7 cellular contexts compared by ENCODE assay signal in genomic region chr9:35657327-35658143, GRCh38. TPM values are rescaled to one million over a fixed set of nuclear protein-coding genes. Genes with fewer than 3 reads are reported as not detected.
DNase-seq lines count a peak whose midpoint lies in the region; ATAC-seq and TF ChIP-seq lines count a peak whose summit lies in the region.

Gene RMRP, minus strand, starts transcription at chr9:35658019.

- no peaks in the 10 kb centered on the region for H3K9me3 ChIP-seq in hepatocyte (ENCODE audit: low read depth)

- TF ChIP-seq CTCF in hepatocyte (IDR thresholded peaks at IDR 0.05; ENCODE audit: poor library complexity) = no peak

- no peaks in the 10 kb centered on the region for H3K9me2 ChIP-seq in hepatocyte (replicated peaks; ENCODE audit: insufficient read depth)

- peak within 1 kb of the TSS; percentile 50 for H3K4me3 ChIP-seq in hepatocyte

- peaks cover 6% of the 10 kb centered on the region for H3K4me1 ChIP-seq in hepatocyte (ENCODE audit: insufficient read depth)

- 2% methylated on average over 52 of the region's 52 CpGs for WGBS in hepatocyte (ENCODE audit: low lambda C conversion rate, missing lambda C conversion rate)

- peaks cover 11% of the 10 kb centered on the region for H3K79me2 ChIP-seq in hepatocyte

- ATAC-seq in GM18502 (IDR thresholded peaks at IDR 0.05; ENCODE audit: poor library complexity, unreplicated experiment) = peak; percentile 84
- ATAC-seq in HG02981 (IDR thresholded peaks at IDR 0.05; ENCODE audit: unreplicated experiment) = peak; percentile 80

- peak within 1 kb of the TSS; percentile 70 for H3K4me2 ChIP-seq in hepatocyte

- no peaks in the 10 kb centered on the region for H3K36me3 ChIP-seq in hepatocyte (replicated peaks; ENCODE audit: insufficient read depth, low read depth)

- DNase-seq in NCI-H2029 treated with DMSO at 0.1 percent for 48 hours (lab: John Stamatoyannopoulos, UW) = peak; percentile 92
- peak; percentile 93 for DNase-seq in T1000 (lab: John Stamatoyannopoulos, UW)
- peak; percentile 100 for DNase-seq in astrocyte of the hippocampus (ENCODE audit: low read depth, low spot score)
- DNase-seq in hepatocyte (ENCODE audit: low spot score) = peak; percentile 98
- DNase-seq in renal cortical epithelial cell (ENCODE audit: low read depth) = peak; percentile 99

- no peaks in the 10 kb centered on the region for H3K27me3 ChIP-seq in hepatocyte

- peak within 1 kb of the TSS; percentile 98 for H3K27ac ChIP-seq in hepatocyte

- H4K20me1 ChIP-seq in hepatocyte (ENCODE audit: insufficient read depth, poor library complexity, severe bottlenecking) = no peaks in the 10 kb centered on the region

- peak within 1 kb of the TSS; percentile 38 for H2AFZ ChIP-seq in hepatocyte

RNA-seq across cellular contexts. Expression of gene RMRP, which starts in this region (rescaled TPM):
- total RNA-seq in hepatocyte = 1,377 and 3,174 TPM in 2 replicates
- not detected in 2 replicates for polyA plus RNA-seq in hepatocyte
- total RNA-seq in renal cortical epithelial cell = 5,792 and 14,792 TPM in 2 replicates

Comparison
In these comparisons a context has a peak if more than half of its experiments do, and no peak if none do; other contexts are left out.
1. Peak in every context shown above with its lines: DNase-seq, ATAC-seq, H3K4me3 ChIP-seq and H3K27ac ChIP-seq.